Comparison of ENCODE assay signal across 8 cellular contexts in genomic region chr16:2194852-2195315, GRCh38. TPM values are rescaled to one million over a fixed set of nuclear protein-coding genes. Genes with fewer than 3 reads are reported as not detected.
DNase-seq lines count a peak whose midpoint lies in the region; ATAC-seq and TF ChIP-seq lines count a peak whose summit lies in the region.

No MANE protein-coding gene starts in this region.

- H3K9me3 Mint-ChIP-seq in activated naive CD8-positive, alpha-beta T cell treated with anti-CD3 and anti-CD28 coated beads, Interleukin-2, amount 10 ng/mL, durations not matched to agents 7 days and 5 days, result no peaks in the 10 kb centered on the region
- no peaks in the 10 kb centered on the region for H3K9me3 Mint-ChIP-seq in stimulated activated naive B cell treated with anti-CD40 and anti-IgM and Interleukin-4, amounts not matched to agents 10 μg/mL and 1 μg/mL and 100 μg/mL, for 72 hours

- peaks cover 1% of the 10 kb centered on the region for H3K4me1 Mint-ChIP-seq in activated naive CD8-positive, alpha-beta T cell treated with anti-CD3 and anti-CD28 coated beads, Interleukin-2, amount 10 ng/mL, durations not matched to agents 7 days and 5 days
- H3K4me1 Mint-ChIP-seq in stimulated activated naive B cell treated with anti-CD40 and anti-IgM and Interleukin-4, amounts not matched to agents 10 μg/mL and 1 μg/mL and 100 μg/mL, for 72 hours, result peaks cover 6 to 20% of the 10 kb centered on the region in 2 donors

- H3K27ac Mint-ChIP-seq in activated naive CD8-positive, alpha-beta T cell treated with anti-CD3 and anti-CD28 coated beads, Interleukin-2, amount 10 ng/mL, durations not matched to agents 7 days and 5 days, result no peak overlapping the region
- H3K27ac Mint-ChIP-seq in stimulated activated naive B cell treated with anti-CD40 and anti-IgM and Interleukin-4, amounts not matched to agents 10 μg/mL and 1 μg/mL and 100 μg/mL, for 72 hours, result no peak overlapping the region

- H3K4me3 ChIP-seq in HL-60 (replicated peaks; ENCODE audit: insufficient read depth, low read length) (no peak overlapping the region), iPS-18a (ENCODE audit: low read length) (peak overlapping the region; percentile 58)

- no peaks in the 10 kb centered on the region for H3K36me3 Mint-ChIP-seq in activated naive CD8-positive, alpha-beta T cell treated with anti-CD3 and anti-CD28 coated beads, Interleukin-2, amount 10 ng/mL, durations not matched to agents 7 days and 5 days
- no peaks in the 10 kb centered on the region for H3K36me3 Mint-ChIP-seq in stimulated activated naive B cell treated with anti-CD40 and anti-IgM and Interleukin-4, amounts not matched to agents 10 μg/mL and 1 μg/mL and 100 μg/mL, for 72 hours

- no peak overlapping the region for H3K9ac ChIP-seq in iPS-18a (ENCODE audit: low read length)

- no peak overlapping the region for H3K4me3 Mint-ChIP-seq in activated naive CD8-positive, alpha-beta T cell treated with anti-CD3 and anti-CD28 coated beads, Interleukin-2, amount 10 ng/mL, durations not matched to agents 7 days and 5 days
- H3K4me3 Mint-ChIP-seq in stimulated activated naive B cell treated with anti-CD40 and anti-IgM and Interleukin-4, amounts not matched to agents 10 μg/mL and 1 μg/mL and 100 μg/mL, for 72 hours, result peak overlapping the region in 1 of 2 donors; percentile 26

- H3K36me3 ChIP-seq in iPS-18a (ENCODE audit: control insufficient read depth, low read depth, low read length), result no peaks in the 10 kb centered on the region

- no peak overlapping the region for H3K27ac ChIP-seq in HL-60 (replicated peaks)
- H3K27ac ChIP-seq in iPS-18a (ENCODE audit: low read length), result no peak overlapping the region

- ATAC-seq in activated naive CD8-positive, alpha-beta T cell treated with anti-CD3 and anti-CD28 coated beads, Interleukin-2, amount 10 ng/mL, durations not matched to agents 7 days and 5 days (ENCODE audit: low read depth), result peak; percentile 56
- ATAC-seq in stimulated activated naive B cell treated with anti-CD40 and anti-IgM and Interleukin-4, amounts not matched to agents 10 μg/mL and 1 μg/mL and 100 μg/mL, for 72 hours (replicated peaks), result peak; percentile 72 to 73

- H3K4me1 ChIP-seq in iPS-18a (ENCODE audit: control insufficient read depth, low read depth, low read length), result peaks cover 2% of the 10 kb centered on the region

- POLR2A ChIA-PET in activated naive CD8-positive, alpha-beta T cell treated with anti-CD3 and anti-CD28 coated beads, Interleukin-2, amount 10 ng/mL, durations not matched to agents 7 days and 5 days (lab: Charles Lee), result interaction anchor here (0.6 to 1.9 kb wide), 4 partner anchors 11 to 57 kb away, joined by 3 to 9 read pairs (median 7); partner anchors contain the start of genes ECI1, MLST8 and TRAF7

- H3K9me3 ChIP-seq in iPS-18a (ENCODE audit: control insufficient read depth, low read depth, low read length), result no peaks in the 10 kb centered on the region

- peaks cover 35% of the 10 kb centered on the region for H3K27me3 Mint-ChIP-seq in activated naive CD8-positive, alpha-beta T cell treated with anti-CD3 and anti-CD28 coated beads, Interleukin-2, amount 10 ng/mL, durations not matched to agents 7 days and 5 days
- peaks cover 48 to 63% of the 10 kb centered on the region in 2 donors for H3K27me3 Mint-ChIP-seq in stimulated activated naive B cell treated with anti-CD40 and anti-IgM and Interleukin-4, amounts not matched to agents 10 μg/mL and 1 μg/mL and 100 μg/mL, for 72 hours

- TF ChIP-seq CTCF in HL-60 (IDR thresholded peaks at IDR 0.05; ENCODE audit: insufficient read depth, low read length), result peak; percentile 21

- DNase-seq in DMS 273 (lab: John Stamatoyannopoulos, UW; ENCODE audit: unreplicated experiment) (peak; percentile 76), HL-60 (ENCODE audit: low read depth in 1 of 2, low spot score in 1 of 2) (peak in 1 of 2 experiments; percentile 61), occipital lobe (lab: John Stamatoyannopoulos, UW) (no peak), cortex of kidney (lab: John Stamatoyannopoulos, UW) (no peak)
- DNase-seq in activated naive CD8-positive, alpha-beta T cell treated with anti-CD3 and anti-CD28 coated beads, Interleukin-2, amount 10 ng/mL, durations not matched to agents 7 days and 5 days, result peak; percentile 49
- peak; percentile 24 for DNase-seq in stimulated activated naive B cell treated with anti-CD40 and anti-IgM and Interleukin-4, amounts not matched to agents 10 μg/mL and 1 μg/mL and 100 μg/mL, for 72 hours

- H3K27me3 ChIP-seq in HL-60 (ENCODE audit: insufficient read depth, poor library complexity, severe bottlenecking), result peaks cover 35% of the 10 kb centered on the region
- peaks cover 41% of the 10 kb centered on the region for H3K27me3 ChIP-seq in iPS-18a (ENCODE audit: control insufficient read depth, insufficient read depth, low read length)

TF ChIP-seq in PFSK-1, 5 proteins besides CTCF, POLR2A, EP300 and RAD21:
- TF ChIP-seq SIN3A (IDR thresholded peaks at IDR 0.05; ENCODE audit: borderline replicate concordance, insufficient read depth, low read length) (no peak), FOXP2 (optimal IDR thresholded peaks at IDR 0.05; ENCODE audit: borderline replicate concordance, extremely low read depth, extremely low read length, insufficient read depth) (peak; percentile 31), TAF1 (IDR thresholded peaks at IDR 0.05; ENCODE audit: borderline replicate concordance, insufficient read depth, low read length) (no peak), POLR2AphosphoS5 (IDR thresholded peaks at IDR 0.05; ENCODE audit: low read depth, low read length) (no peak)

RNA-seq across cellular contexts. Expression of gene CASKIN1, which starts 1.5 kb away (rescaled TPM):
- polyA plus RNA-seq in PFSK-1 (2012; ENCODE audit: insufficient read length, low read depth), result 7.1 TPM
- 1 to 10 TPM in 1 of 2 experiments, under 1 TPM in 1; 0.88 to 1.1 TPM for total RNA-seq in activated naive CD8-positive, alpha-beta T cell treated with anti-CD3 and anti-CD28 coated beads, Interleukin-2, amount 10 ng/mL, durations not matched to agents 7 days and 5 days
- total RNA-seq in occipital lobe, result 23.6 TPM

RNA-seq across cellular contexts. Expression of gene MLST8, which starts 10.4 kb away (rescaled TPM):
- 308 TPM for polyA plus RNA-seq in PFSK-1 (2012; ENCODE audit: insufficient read length, low read depth)
- 10 to 100 TPM; 32.1 to 33.1 TPM for total RNA-seq in activated naive CD8-positive, alpha-beta T cell treated with anti-CD3 and anti-CD28 coated beads, Interleukin-2, amount 10 ng/mL, durations not matched to agents 7 days and 5 days
- total RNA-seq in occipital lobe, result 10.5 TPM

RNA-seq across cellular contexts. Expression of gene BRICD5, which starts 15.8 kb away (rescaled TPM):
- 4.5 TPM for polyA plus RNA-seq in PFSK-1 (2012; ENCODE audit: insufficient read length, low read depth)
- total RNA-seq in activated naive CD8-positive, alpha-beta T cell treated with anti-CD3 and anti-CD28 coated beads, Interleukin-2, amount 10 ng/mL, durations not matched to agents 7 days and 5 days, result 10 to 100 TPM; 17.3 to 18.4 TPM
- 3.7 TPM for total RNA-seq in occipital lobe

RNA-seq across cellular contexts. Expression of gene PGP, which starts 19.8 kb away (rescaled TPM):
- polyA plus RNA-seq in PFSK-1 (2012; ENCODE audit: insufficient read length, low read depth), result 45.7 TPM
- total RNA-seq in activated naive CD8-positive, alpha-beta T cell treated with anti-CD3 and anti-CD28 coated beads, Interleukin-2, amount 10 ng/mL, durations not matched to agents 7 days and 5 days, result 10 to 100 TPM; 22.6 to 23.2 TPM
- 10.1 TPM for total RNA-seq in occipital lobe

RNA-seq across cellular contexts. Expression of gene E4F1, which starts 28.5 kb away (rescaled TPM):
- polyA plus RNA-seq in PFSK-1 (2012; ENCODE audit: insufficient read length, low read depth), result 53.7 TPM
- 10 to 100 TPM; 34.1 to 34.8 TPM for total RNA-seq in activated naive CD8-positive, alpha-beta T cell treated with anti-CD3 and anti-CD28 coated beads, Interleukin-2, amount 10 ng/mL, durations not matched to agents 7 days and 5 days
- total RNA-seq in occipital lobe, result 27.3 TPM

Comparison
In these comparisons a context has a peak if more than half of its experiments do, and no peak if none do; other contexts are left out.
1. DNase-seq: peak in DMS 273 (single experiment), activated naive CD8-positive, alpha-beta T cell treated with anti-CD3 and anti-CD28 coated beads, Interleukin-2, amount 10 ng/mL, durations not matched to agents 7 days and 5 days (single experiment) and stimulated activated naive B cell treated with anti-CD40 and anti-IgM and Interleukin-4, amounts not matched to agents 10 μg/mL and 1 μg/mL and 100 μg/mL, for 72 hours (single experiment); none in occipital lobe (single experiment) and cortex of kidney (single experiment).
2. RNA of gene CASKIN1, which starts 1.5 kb away (total RNA-seq): 23.6 TPM in occipital lobe (single experiment); 0.88 to 1.1 TPM in activated naive CD8-positive, alpha-beta T cell treated with anti-CD3 and anti-CD28 coated beads, Interleukin-2, amount 10 ng/mL, durations not matched to agents 7 days and 5 days; every median in the first group is over 10 times any median in the second.